Comparison of ENCODE assay signal across 1 cellular context in genomic region chr9:6625363-6625762, GRCh38.
TF ChIP-seq lines count a peak whose summit lies in the region.

No MANE protein-coding gene starts in this region.

TF ChIP-seq in WTC11, 78 proteins besides CTCF, POLR2A, EP300 and RAD21:
- TF ChIP-seq ZNF317 (CRISPR knock-in tag; IDR thresholded peaks at IDR 0.05; ENCODE audit: borderline replicate concordance, low read depth) = no peak
- TF ChIP-seq, protein P1, sequence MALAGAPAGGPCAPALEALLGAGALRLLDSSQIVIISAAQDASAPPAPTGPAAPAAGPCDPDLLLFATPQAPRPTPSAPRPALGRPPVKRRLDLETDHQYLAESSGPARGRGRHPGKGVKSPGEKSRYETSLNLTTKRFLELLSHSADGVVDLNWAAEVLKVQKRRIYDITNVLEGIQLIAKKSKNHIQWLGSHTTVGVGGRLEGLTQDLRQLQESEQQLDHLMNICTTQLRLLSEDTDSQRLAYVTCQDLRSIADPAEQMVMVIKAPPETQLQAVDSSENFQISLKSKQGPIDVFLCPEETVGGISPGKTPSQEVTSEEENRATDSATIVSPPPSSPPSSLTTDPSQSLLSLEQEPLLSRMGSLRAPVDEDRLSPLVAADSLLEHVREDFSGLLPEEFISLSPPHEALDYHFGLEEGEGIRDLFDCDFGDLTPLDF (CRISPR knock-in tag; IDR thresholded peaks at IDR 0.05) = no peak
- TF ChIP-seq ESRRA (CRISPR knock-in tag; IDR thresholded peaks at IDR 0.05; ENCODE audit: borderline replicate concordance) = no peak
- no peak for TF ChIP-seq SMAD3 (CRISPR knock-in tag; IDR thresholded peaks at IDR 0.05; ENCODE audit: borderline replicate concordance)
- TF ChIP-seq, protein P2, sequence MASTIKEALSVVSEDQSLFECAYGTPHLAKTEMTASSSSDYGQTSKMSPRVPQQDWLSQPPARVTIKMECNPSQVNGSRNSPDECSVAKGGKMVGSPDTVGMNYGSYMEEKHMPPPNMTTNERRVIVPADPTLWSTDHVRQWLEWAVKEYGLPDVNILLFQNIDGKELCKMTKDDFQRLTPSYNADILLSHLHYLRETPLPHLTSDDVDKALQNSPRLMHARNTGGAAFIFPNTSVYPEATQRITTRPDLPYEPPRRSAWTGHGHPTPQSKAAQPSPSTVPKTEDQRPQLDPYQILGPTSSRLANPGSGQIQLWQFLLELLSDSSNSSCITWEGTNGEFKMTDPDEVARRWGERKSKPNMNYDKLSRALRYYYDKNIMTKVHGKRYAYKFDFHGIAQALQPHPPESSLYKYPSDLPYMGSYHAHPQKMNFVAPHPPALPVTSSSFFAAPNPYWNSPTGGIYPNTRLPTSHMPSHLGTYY (CRISPR knock-in tag; IDR thresholded peaks at IDR 0.05) = no peak
- no peak for TF ChIP-seq CREB1 (CRISPR knock-in tag; IDR thresholded peaks at IDR 0.05)
- no peak for TF ChIP-seq NR1H2 (CRISPR knock-in tag; IDR thresholded peaks at IDR 0.05)
- TF ChIP-seq, protein P3, sequence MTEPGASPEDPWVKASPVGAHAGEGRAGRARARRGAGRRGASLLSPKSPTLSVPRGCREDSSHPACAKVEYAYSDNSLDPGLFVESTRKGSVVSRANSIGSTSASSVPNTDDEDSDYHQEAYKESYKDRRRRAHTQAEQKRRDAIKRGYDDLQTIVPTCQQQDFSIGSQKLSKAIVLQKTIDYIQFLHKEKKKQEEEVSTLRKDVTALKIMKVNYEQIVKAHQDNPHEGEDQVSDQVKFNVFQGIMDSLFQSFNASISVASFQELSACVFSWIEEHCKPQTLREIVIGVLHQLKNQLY (CRISPR knock-in tag; IDR thresholded peaks at IDR 0.05) = no peak
- no peak for TF ChIP-seq MYBL2 (CRISPR knock-in tag; IDR thresholded peaks at IDR 0.05)
- no peak for TF ChIP-seq ZNF396 (CRISPR knock-in tag; IDR thresholded peaks at IDR 0.05; ENCODE audit: borderline replicate concordance)
- no peak for TF ChIP-seq IRF2 (CRISPR knock-in tag; IDR thresholded peaks at IDR 0.05; ENCODE audit: borderline replicate concordance, low read depth)
- no peak for TF ChIP-seq FOXK1 (CRISPR knock-in tag; IDR thresholded peaks at IDR 0.05)
